Comparison of ENCODE assay signal across 13 cellular contexts in genomic region chr2:24586955-24587354, GRCh38.
DNase-seq lines count a peak whose midpoint lies in the region; ATAC-seq and TF ChIP-seq lines count a peak whose summit lies in the region.
"Had no signal": no experiment of that assay in that cellular context is flagged by ENCODE, and none has a peak within 500 bp of the region (broad histone marks: within the 10 kb centered on the region; RNA-seq: fewer than 3 reads in every experiment).

No MANE protein-coding gene starts in this region.

- TF ChIP-seq CTCF in GM10248 (IDR thresholded peaks at IDR 0.05; ENCODE audit: control extremely low read depth, extremely low read depth, low read depth, missing control alignments) (no peak), omental fat pad (IDR thresholded peaks at IDR 0.05) (no peak), left lung (IDR thresholded peaks at IDR 0.05) (no peak)

- intact Hi-C loops in left lung (cut with DNase I): no loop called here

- DNase-seq in GM10248 (ENCODE audit: extremely low spot score) (peak; percentile 53), GDM1 (lab: John Stamatoyannopoulos, UW) (no peak), omental fat pad (ENCODE audit: low spot score) (no peak), NCI-H2196 (lab: John Stamatoyannopoulos, UW; ENCODE audit: unreplicated experiment) (no peak), left lung (no peak)
- DNase-seq: left colon, NCI-H524 treated with DMSO at 0.1 percent for 48 hours, psoas muscle had no signal

- peak; percentile 84 for ATAC-seq in GM19025 (IDR thresholded peaks at IDR 0.05; ENCODE audit: low read depth, unreplicated experiment)
- peak; percentile 63 for ATAC-seq in HG02943 (IDR thresholded peaks at IDR 0.05; ENCODE audit: low read depth, unreplicated experiment)
- ATAC-seq in activated T-helper 17 cell treated with anti-CD3 and anti-CD28 coated beads, Interleukin-2, amount 50 U/mL, for 72 hours (replicated peaks): peak; percentile 97
- ATAC-seq in omental fat pad (ENCODE audit: low FRiP score): no peak
- ATAC-seq in left lung: no peak
- ATAC-seq: left colon had no signal

- no peak overlapping the region for H3K27ac ChIP-seq in left lung
- H3K27ac ChIP-seq: epithelial cell of prostate, psoas muscle had no signal

- peaks cover 3% of the 10 kb centered on the region for H3K9me3 Mint-ChIP-seq in activated T-helper 17 cell treated with anti-CD3 and anti-CD28 coated beads, Interleukin-2, amount 50 U/mL, for 72 hours

- no peaks in the 10 kb centered on the region for H3K4me1 ChIP-seq in left lung

- H3K27ac Mint-ChIP-seq in activated T-helper 17 cell treated with anti-CD3 and anti-CD28 coated beads, Interleukin-2, amount 50 U/mL, for 72 hours: peak overlapping the region; percentile 81

- peaks cover 0 to 8% of the 10 kb centered on the region in 2 donors for H3K36me3 ChIP-seq in left lung

- H3K36me3 Mint-ChIP-seq in activated T-helper 17 cell treated with anti-CD3 and anti-CD28 coated beads, Interleukin-2, amount 50 U/mL, for 72 hours (ENCODE audit: low read depth): peaks cover 24% of the 10 kb centered on the region

- peaks cover 25% of the 10 kb centered on the region for H3K4me1 Mint-ChIP-seq in activated T-helper 17 cell treated with anti-CD3 and anti-CD28 coated beads, Interleukin-2, amount 50 U/mL, for 72 hours

- no peaks in the 10 kb centered on the region for H3K27me3 ChIP-seq in left lung

- CTCF ChIA-PET in GM10248 (lab: Yijun Ruan, JAX): interaction anchor here (0.6 to 1.0 kb wide), 2 partner anchors 26 to 178 kb away, joined by 3 read pairs; no protein-coding TSS in a partner anchor

- POLR2A ChIA-PET in GM10248 (lab: Yijun Ruan, JAX): no interaction called here

- H3K4me3 Mint-ChIP-seq in activated T-helper 17 cell treated with anti-CD3 and anti-CD28 coated beads, Interleukin-2, amount 50 U/mL, for 72 hours: peak overlapping the region; percentile 61

- H3K9me3 ChIP-seq in left lung: no peaks in the 10 kb centered on the region
- H3K9me3 ChIP-seq: psoas muscle had no signal

- H3K27me3 Mint-ChIP-seq in activated T-helper 17 cell treated with anti-CD3 and anti-CD28 coated beads, Interleukin-2, amount 50 U/mL, for 72 hours: no peaks in the 10 kb centered on the region

- no peak overlapping the region for H3K4me3 ChIP-seq in left lung
- H3K4me3 ChIP-seq: K562, psoas muscle had no signal

Comparison
In these comparisons a context has a peak if more than half of its experiments do, and no peak if none do; other contexts are left out.
1. ATAC-seq: peak in GM19025 (single experiment), HG02943 (single experiment) and activated T-helper 17 cell treated with anti-CD3 and anti-CD28 coated beads, Interleukin-2, amount 50 U/mL, for 72 hours (single experiment); none in omental fat pad (single experiment) and left lung (single experiment).